6 cellular contexts compared by ENCODE assay signal in the genomic region with DNA sequence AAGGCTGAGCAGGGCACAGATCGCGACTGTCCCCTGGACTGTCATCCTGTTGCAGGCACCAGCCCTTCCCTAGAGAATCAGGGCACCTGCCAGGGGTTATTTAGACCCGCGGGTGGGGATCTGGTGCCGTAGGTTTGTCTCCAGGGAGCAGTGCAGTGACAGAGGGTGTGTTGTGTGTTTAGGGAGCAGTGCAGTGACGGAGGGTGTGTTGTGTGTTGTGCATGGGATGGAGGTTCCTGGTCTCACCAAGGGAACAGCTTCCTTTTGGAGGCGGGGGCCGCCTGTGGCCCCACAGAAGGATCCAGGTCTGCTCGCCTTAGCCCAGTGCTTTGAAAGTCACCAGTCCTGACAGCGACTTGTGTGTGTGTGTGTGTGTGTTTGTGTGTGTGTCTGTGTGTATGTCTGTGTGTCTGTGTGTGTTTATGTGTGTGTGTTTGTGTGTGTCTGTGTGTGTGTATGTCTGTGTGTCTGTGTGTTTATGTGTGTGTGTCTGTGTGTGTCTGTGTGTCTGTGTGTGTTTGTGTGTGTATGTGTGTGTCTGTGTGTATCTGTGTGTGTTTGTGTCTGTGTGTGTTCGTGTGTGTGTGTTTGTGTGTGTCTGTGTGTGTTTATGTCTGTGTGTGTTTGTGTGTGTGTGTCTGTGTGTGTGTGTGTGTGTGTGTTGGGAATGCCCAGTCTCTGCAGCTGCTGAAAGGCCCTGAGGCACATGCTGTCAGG.
DNase-seq lines count a peak whose midpoint lies in the region; ATAC-seq, FAIRE-seq and TF ChIP-seq lines count a peak whose summit lies in the region.
"Not testable (repeated sequence)": the region's sequence is repeated elsewhere in the genome, so short reads cannot be mapped to it uniquely, and the experiment has no call there.

No MANE protein-coding gene starts in this region.

- not testable (repeated sequence) for TF ChIP-seq EP300 in A549 (IDR thresholded peaks at IDR 0.05); HepG2 (IDR thresholded peaks at IDR 0.05; ENCODE audit: low read depth in 2 of 2, low read length in 2 of 2); HepG2 (CRISPR knock-in tag; IDR thresholded peaks at IDR 0.05; ENCODE audit: borderline replicate concordance)

- H3K4me3 ChIP-seq in A549; IMR-90 (ENCODE audit: insufficient read depth, low read depth, low read length); HepG2 (replicated peaks in 1 of 3; ENCODE audit: insufficient read depth in 1 of 3, low read depth in 2 of 3, low read length in 3 of 3): not testable (repeated sequence)

- H3K4ac ChIP-seq in IMR-90 (ENCODE audit: low read depth, low read length) = not testable (repeated sequence)

- H3K27ac ChIP-seq in A549; IMR-90 (ENCODE audit: insufficient read depth, low read length); HepG2 (ENCODE audit: extremely low read length, insufficient read depth, low read length): not testable (repeated sequence)

- H3K4me3 Mint-ChIP-seq in endothelial cell (ENCODE audit: unreplicated experiment) = peak overlapping the region; percentile 66
- H3K4me3 Mint-ChIP-seq in osteocyte (ENCODE audit: unreplicated experiment) = not testable (repeated sequence)

- not testable (repeated sequence) for H4K8ac ChIP-seq in IMR-90 (ENCODE audit: low read depth in 2 of 2, low read length in 2 of 2)

- WGBS in A549 (ENCODE audit: missing lambda C conversion rate) = 16% methylated on average over 8 of the region's 11 CpGs
- 33% methylated on average over 1 of the region's 11 CpGs; no CpG with 5 or more reads in 1 of the 2 experiments for WGBS in IMR-90 (ENCODE audit: extremely low coverage in 2 of 2, insufficient read length in 1 of 2), 2 experiments
- 27% methylated on average over 10 of the region's 11 CpGs for WGBS in HepG2 (ENCODE audit: low lambda C conversion rate)

- ATAC-seq in A549 (0 out of 6 replicates have a peak, but pooled peaks have one; percentile 7 to 26), HepG2 (peak; percentile 29; the same call in 2 of the 3 replicates)
- ATAC-seq in IMR-90 (ENCODE audit: low read depth) = not testable (repeated sequence)

- intact Hi-C loops in IMR-90 (cut with micrococcal nuclease); HepG2 (cut with micrococcal nuclease; ENCODE audit: unreplicated experiment): not testable (repeated sequence)

- H3K36me3 ChIP-seq in IMR-90 (ENCODE audit: control insufficient read depth, insufficient read depth, low read length); HepG2 (replicated peaks in 1 of 2; ENCODE audit: control insufficient read depth in 1 of 2, insufficient read depth in 2 of 2, low read length in 2 of 2): not testable (repeated sequence)

- H2AK9ac ChIP-seq in IMR-90 (replicated peaks; ENCODE audit: low read depth, low read length, poor library complexity) = not testable (repeated sequence)

- BruUV-seq in IMR-90 (replicated peaks; lab: Mats Ljungman, UMichigan); HepG2 (replicated peaks; lab: Mats Ljungman, UMichigan): not testable (repeated sequence)

- FAIRE-seq in A549 (lab: Jason Lieb, UNC); HepG2 (lab: Jason Lieb, UNC): not testable (repeated sequence)

- H2AK5ac ChIP-seq in IMR-90 (ENCODE audit: low read depth, low read length) = not testable (repeated sequence)

- in situ Hi-C loops in IMR-90 (cut with MboI; ENCODE audit: low sequenced_read_pairs); HepG2 (cut with HindIII; ENCODE audit: extremely low pct_ligation_motif_present, low pct_unique_long_range_greater_than_20kb): not testable (repeated sequence)

- H2BK20ac ChIP-seq in IMR-90 (ENCODE audit: low read depth, low read length) = not testable (repeated sequence)

- not testable (repeated sequence) for H2BK120ac ChIP-seq in IMR-90 (ENCODE audit: low read depth, low read length)

- TF ChIP-seq POLR2A in A549 (IDR thresholded peaks at IDR 0.05; ENCODE audit: low read length); IMR-90 (IDR thresholded peaks at IDR 0.05; ENCODE audit: low read depth, low read length); HepG2 (IDR thresholded peaks at IDR 0.05; ENCODE audit: insufficient read depth in 1 of 2, low read depth in 2 of 2, low read length in 2 of 2): not testable (repeated sequence)

- not testable (repeated sequence) for H4K20me1 ChIP-seq in IMR-90 (ENCODE audit: insufficient read depth, low read length); HepG2 (ENCODE audit: insufficient read depth, low read length)

- not testable (repeated sequence) for H3K9ac ChIP-seq in IMR-90 (ENCODE audit: low read depth, low read length); HepG2 (ENCODE audit: insufficient read depth, low read depth, low read length)

- H3K27ac Mint-ChIP-seq in endothelial cell (ENCODE audit: unreplicated experiment); osteocyte (ENCODE audit: unreplicated experiment): not testable (repeated sequence)

- H3K9me3 Mint-ChIP-seq in endothelial cell (ENCODE audit: unreplicated experiment); osteocyte (ENCODE audit: unreplicated experiment): not testable (repeated sequence)

- H2BK5ac ChIP-seq in IMR-90 (ENCODE audit: low read depth, low read length, poor library complexity, severe bottlenecking) = peak overlapping the region; percentile 45

- not testable (repeated sequence) for H3K56ac ChIP-seq in IMR-90 (ENCODE audit: extremely low read depth, insufficient read depth, low read length)

- H3K4me2 ChIP-seq in A549; IMR-90 (ENCODE audit: low read depth, low read length); HepG2 (ENCODE audit: low read depth, low read length): not testable (repeated sequence)

- H3K79me1 ChIP-seq in IMR-90 (ENCODE audit: low read depth in 1 of 2, low read length in 2 of 2) = not testable (repeated sequence)

- H3K14ac ChIP-seq in IMR-90 (replicated peaks; ENCODE audit: low read depth, low read length) = not testable (repeated sequence)

- not testable (repeated sequence) for H3K4me1 ChIP-seq in A549; IMR-90 (ENCODE audit: control insufficient read depth, insufficient read depth, low read length); HepG2 (ENCODE audit: insufficient read depth, low read length)

- not testable (repeated sequence) for H3K9me1 ChIP-seq in IMR-90 (ENCODE audit: insufficient read depth, low read length)

- not testable (repeated sequence) for H3K79me2 ChIP-seq in HepG2 (ENCODE audit: insufficient read depth, low read length)

- not testable (repeated sequence) for H3K4me1 Mint-ChIP-seq in endothelial cell (ENCODE audit: unreplicated experiment); osteocyte (ENCODE audit: unreplicated experiment)

- not testable (repeated sequence) for H3K23ac ChIP-seq in IMR-90 (ENCODE audit: low read depth, low read length)

- TF ChIP-seq RAD21 in A549 (conservative IDR thresholded peaks at IDR 0.05 in 1 of 2, IDR thresholded peaks at IDR 0.05 in 1 of 2); IMR-90 (IDR thresholded peaks at IDR 0.05; ENCODE audit: low read length); HepG2 (CRISPR knock-in tag; IDR thresholded peaks at IDR 0.05): not testable (repeated sequence)

- H3K18ac ChIP-seq in IMR-90 (ENCODE audit: low read depth, low read length) = not testable (repeated sequence)

- not testable (repeated sequence) for TF ChIP-seq CTCF in A549 (IDR thresholded peaks at IDR 0.05); IMR-90 (conservative IDR thresholded peaks at IDR 0.05; ENCODE audit: low read depth, low read length); endothelial cell (IDR thresholded peaks at IDR 0.05; ENCODE audit: unreplicated experiment); HepG2 (CRISPR knock-in tag; IDR thresholded peaks at IDR 0.05); osteocyte (IDR thresholded peaks at IDR 0.05)

- H3K9me3 ChIP-seq in A549; IMR-90 (ENCODE audit: control insufficient read depth, insufficient read depth, low read length); HepG2 (ENCODE audit: low read length): not testable (repeated sequence)

- not testable (repeated sequence) for H3K36me3 Mint-ChIP-seq in endothelial cell (ENCODE audit: low read depth, unreplicated experiment); osteocyte (ENCODE audit: unreplicated experiment)

- H3K27me3 Mint-ChIP-seq in endothelial cell (ENCODE audit: unreplicated experiment); osteocyte (ENCODE audit: unreplicated experiment): not testable (repeated sequence)

- H2AFZ ChIP-seq in IMR-90 (replicated peaks; ENCODE audit: low read length, poor library complexity); HepG2 (ENCODE audit: low read length): not testable (repeated sequence)

- DNase-seq in A549 (ENCODE audit: low read depth in 1 of 2, low spot score in 1 of 2); IMR-90; endothelial cell (ENCODE audit: low spot score); HepG2 (ENCODE audit: low spot score): not testable (repeated sequence)
- DNase-seq in NCI-H2171 treated with DMSO at 0.1 percent for 48 hours (lab: John Stamatoyannopoulos, UW) (peak; percentile 8), osteocyte (ENCODE audit: extremely low spot score, unreplicated experiment) (peak; percentile 46)

- POLR2A ChIA-PET in A549 (lab: Yijun Ruan, JAX); IMR-90 (lab: Charles Lee; ENCODE audit: unreplicated experiment); HepG2 (lab: Yijun Ruan, JAX): not testable (repeated sequence)

- not testable (repeated sequence) for H3K27me3 ChIP-seq in IMR-90 (ENCODE audit: control insufficient read depth, insufficient read depth, low read length); HepG2 (ENCODE audit: control insufficient read depth in 1 of 2, insufficient read depth in 2 of 2, low read length in 2 of 2)

- not testable (repeated sequence) for H2BK15ac ChIP-seq in IMR-90 (ENCODE audit: low read depth, low read length)

- not testable (repeated sequence) for H4K91ac ChIP-seq in IMR-90 (ENCODE audit: insufficient read depth, low read depth, low read length)

- dilution Hi-C loops in IMR-90 (cut with HindIII; ENCODE audit: low sequenced_read_pairs, unreplicated experiment) = not testable (repeated sequence)

- CTCF ChIA-PET in A549 (lab: Yijun Ruan, JAX); IMR-90 (lab: Yijun Ruan, JAX); HepG2 (lab: Yijun Ruan, JAX; ENCODE audit: low intra/inter-chr PET ratio, low total read pairs): not testable (repeated sequence)

- H4K5ac ChIP-seq in IMR-90 (ENCODE audit: low read depth, low read length) = not testable (repeated sequence)
